In genomic region chr3:56453027-56453426, GRCh38 we compare ENCODE assay signal across 19 cellular contexts. TPM values are rescaled to one million over a fixed set of nuclear protein-coding genes. Genes with fewer than 3 reads are reported as not detected.
DNase-seq lines count a peak whose midpoint lies in the region.
"Had no signal": no experiment of that assay in that cellular context is flagged by ENCODE, and none has a peak within 500 bp of the region (broad histone marks: within the 10 kb centered on the region; RNA-seq: fewer than 3 reads in every experiment).

No MANE protein-coding gene starts in this region.

- no peaks in the 10 kb centered on the region for H3K27me3 ChIP-seq in SJCRH30
- H3K27me3 ChIP-seq: Peyer's patch had no signal

- no peaks in the 10 kb centered on the region for H3K9me3 ChIP-seq in SJCRH30 (replicated peaks)
- H3K9me3 ChIP-seq: Peyer's patch had no signal

- DNase-seq in NCI-H82 (lab: John Stamatoyannopoulos, UW): peak; percentile 31
- DNase-seq in NCI-H82 treated with DMSO at 0.1 percent for 48 hours (lab: John Stamatoyannopoulos, UW; ENCODE audit: unreplicated experiment): no peak
- DNase-seq in NCI-H2227 treated with DMSO at 0.1 percent for 48 hours (lab: John Stamatoyannopoulos, UW): peak; percentile 2
- DNase-seq in SJCRH30: peak; percentile 11 to 40
- DNase-seq in left kidney (ENCODE audit: low read depth, low spot score): peak; percentile 10
- no peak for DNase-seq in NCI-H510A treated with DMSO at 0.1 percent for 48 hours (lab: John Stamatoyannopoulos, UW)
- DNase-seq in NCI-H2196 (lab: John Stamatoyannopoulos, UW; ENCODE audit: unreplicated experiment): no peak
- DNase-seq in NCI-H2107 treated with DMSO at 0.1 percent for 48 hours (lab: John Stamatoyannopoulos, UW; ENCODE audit: unreplicated experiment): no peak
- DNase-seq: DMS153, H7, NCI-H1436, NCI-H2029 treated with DMSO at 0.1 percent for 48 hours, NCI-H345, NCI-H748 treated with DMSO at 0.1 percent for 48 hours, Peyer's patch, SHP77, T-helper 2 cell had no signal

- no peaks in the 10 kb centered on the region for H3K36me3 ChIP-seq in SJCRH30
- H3K36me3 ChIP-seq: Peyer's patch had no signal

- no peak overlapping the region for H3K4me3 ChIP-seq in SJCRH30
- H3K4me3 ChIP-seq: K562, Peyer's patch had no signal

- H3K27ac ChIP-seq in SJCRH30: no peak overlapping the region
- H3K27ac ChIP-seq: C4-2B, Peyer's patch had no signal

- peaks cover 13% of the 10 kb centered on the region for H3K4me1 ChIP-seq in SJCRH30
- H3K4me1 ChIP-seq: Peyer's patch had no signal

RNA-seq across cellular contexts. Expression of gene ERC2, which starts 15.2 kb away (rescaled TPM):
- 6.3 and 9.3 TPM in 2 replicates for total RNA-seq in SJCRH30 (2014; rRNA removed; shearing (Covaris generic))

Comparison
In these comparisons a context has a peak if more than half of its experiments do, and no peak if none do; other contexts are left out.
1. DNase-seq: peak in NCI-H82 (single experiment), NCI-H2227 treated with DMSO at 0.1 percent for 48 hours (single experiment), SJCRH30 (2 of 2) and left kidney (single experiment); none in NCI-H82 treated with DMSO at 0.1 percent for 48 hours (single experiment), NCI-H510A treated with DMSO at 0.1 percent for 48 hours (single experiment), NCI-H2196 (single experiment) and NCI-H2107 treated with DMSO at 0.1 percent for 48 hours (single experiment).